20 cellular contexts compared by ENCODE assay signal in the genomic region with DNA sequence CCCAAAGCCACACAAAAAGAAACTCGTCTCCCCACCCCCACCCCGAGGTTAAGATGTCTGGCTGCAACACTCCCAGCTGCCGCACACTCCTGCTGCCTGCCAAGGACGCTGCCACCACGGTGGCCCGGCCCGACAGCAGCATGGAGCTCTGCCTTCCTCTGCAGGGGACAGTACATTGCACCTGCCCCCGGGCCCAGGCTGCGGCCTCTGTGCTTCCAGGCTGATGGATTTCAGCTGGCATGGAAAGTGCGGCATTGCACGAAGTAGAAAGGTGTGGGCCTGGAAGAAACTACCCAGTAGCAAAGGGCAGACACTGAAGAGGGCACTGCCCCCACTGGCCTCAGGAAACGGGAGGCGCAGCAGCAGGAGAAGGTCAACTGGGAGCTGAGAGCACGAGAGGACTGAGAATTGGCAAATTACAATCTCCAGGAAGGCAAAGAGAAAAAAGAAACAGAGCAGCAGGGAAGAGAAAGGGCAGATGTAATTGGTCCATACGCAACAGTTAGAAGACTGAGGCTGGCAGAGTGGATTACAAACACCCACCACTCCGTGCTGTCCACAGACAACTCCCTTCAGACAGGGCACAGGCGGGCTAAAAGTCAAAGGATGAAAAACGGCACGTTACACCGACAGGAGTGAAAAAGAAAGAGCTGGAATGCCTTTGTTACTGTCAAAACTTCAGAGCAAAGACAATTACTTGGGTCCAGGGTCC.
DNase-seq lines count a peak whose midpoint lies in the region; ATAC-seq and TF ChIP-seq lines count a peak whose summit lies in the region.
"Had no signal": no experiment of that assay in that cellular context is flagged by ENCODE, and none has a peak within 500 bp of the region (broad histone marks: within the 10 kb centered on the region; RNA-seq: fewer than 3 reads in every experiment).

No MANE protein-coding gene starts in this region.

- no peak overlapping the region for H3K27ac ChIP-seq in colonic mucosa
- H3K27ac ChIP-seq: esophagus squamous epithelium, KMS-11, left ventricle myocardium inferior, Peyer's patch had no signal

- H3K27me3 ChIP-seq in colonic mucosa: no peaks in the 10 kb centered on the region
- H3K27me3 ChIP-seq: esophagus squamous epithelium, Peyer's patch had no signal

- CTCF ChIA-PET in WTC11 (lab: Charles Lee): interaction anchor here (1.1 to 1.5 kb wide), 3 partner anchors 9 to 295 kb away, joined by 3 to 10 read pairs (median 4); no protein-coding TSS in a partner anchor

- intact Hi-C loops in colonic mucosa (cut with DNase I): no loop called here

- H3K36me3 ChIP-seq in colonic mucosa: peaks cover 9% of the 10 kb centered on the region

- H3K27me3 Mint-ChIP-seq in WTC11 (ENCODE audit: low read depth) (no peaks in the 10 kb centered on the region; the same call in 1 of the 2 replicates), glutamatergic neuron (ENCODE audit: unreplicated experiment) (peaks cover 3% of the 10 kb centered on the region), progenitor cell of endocrine pancreas (no peaks in the 10 kb centered on the region)
- H3K27me3 Mint-ChIP-seq: activated CD4-positive, alpha-beta T cell treated with anti-CD3 and anti-CD28 coated beads for 36 hours; natural killer cell treated with Interleukin-12 subunit alpha and Interleukin-12 subunit beta and Interleukin-15 and Interleukin-18, amount 100 ng/mL, for 72 hours had no signal

- H3K27ac Mint-ChIP-seq in WTC11 (peak overlapping the region; percentile 66), glutamatergic neuron (ENCODE audit: unreplicated experiment) (peak overlapping the region; percentile 39), progenitor cell of endocrine pancreas (peak overlapping the region; percentile 21)
- H3K27ac Mint-ChIP-seq: activated CD4-positive, alpha-beta T cell treated with anti-CD3 and anti-CD28 coated beads for 36 hours; mesothelial cell of epicardium; natural killer cell treated with Interleukin-12 subunit alpha and Interleukin-12 subunit beta and Interleukin-15 and Interleukin-18, amount 100 ng/mL, for 72 hours; T-helper 1 cell treated with Interleukin-12 subunit alpha and Interleukin-12 subunit beta and Interleukin-4 antibody, amounts not matched to agents 30 μg/mL and 1 μg/mL, for 36 hours had no signal

- H3K36me3 Mint-ChIP-seq in WTC11: peaks cover 29% of the 10 kb centered on the region
- H3K36me3 Mint-ChIP-seq in glutamatergic neuron (ENCODE audit: unreplicated experiment): no peaks in the 10 kb centered on the region
- H3K36me3 Mint-ChIP-seq in progenitor cell of endocrine pancreas (ENCODE audit: insufficient read depth): peaks cover 24% of the 10 kb centered on the region

- no peak overlapping the region for H3K9ac ChIP-seq in colonic mucosa (ENCODE audit: low read depth in 2 of 2, low read length in 2 of 2)
- H3K9ac ChIP-seq: KMS-11 had no signal

- TF ChIP-seq CTCF in WTC11 (IDR thresholded peaks at IDR 0.05): no peak
- no peak for TF ChIP-seq CTCF in glutamatergic neuron (IDR thresholded peaks at IDR 0.05; ENCODE audit: partially characterized antibody, unreplicated experiment)
- no peak for TF ChIP-seq CTCF in progenitor cell of endocrine pancreas (IDR thresholded peaks at IDR 0.05; ENCODE audit: unreplicated experiment)
- TF ChIP-seq CTCF in colonic mucosa (IDR thresholded peaks at IDR 0.05): no peak

- ATAC-seq in WTC11: no peak
- ATAC-seq: activated CD4-positive, alpha-beta T cell treated with anti-CD3 and anti-CD28 coated beads for 36 hours had no signal

- H3K4me3 Mint-ChIP-seq in WTC11 (no peak overlapping the region), glutamatergic neuron (ENCODE audit: unreplicated experiment) (no peak overlapping the region), progenitor cell of endocrine pancreas (ENCODE audit: low read depth) (no peak overlapping the region)
- H3K4me3 Mint-ChIP-seq: activated CD4-positive, alpha-beta T cell treated with anti-CD3 and anti-CD28 coated beads for 36 hours; mesothelial cell of epicardium; natural killer cell treated with Interleukin-12 subunit alpha and Interleukin-12 subunit beta and Interleukin-15 and Interleukin-18, amount 100 ng/mL, for 72 hours; T-helper 1 cell treated with Interleukin-12 subunit alpha and Interleukin-12 subunit beta and Interleukin-4 antibody, amounts not matched to agents 30 μg/mL and 1 μg/mL, for 36 hours had no signal

- no peak overlapping the region for H3K4me3 ChIP-seq in colonic mucosa
- H3K4me3 ChIP-seq: esophagus squamous epithelium, left ventricle myocardium inferior, Peyer's patch had no signal

- H3K4me1 ChIP-seq in colonic mucosa: no peaks in the 10 kb centered on the region
- H3K4me1 ChIP-seq: Peyer's patch had no signal

- POLR2A ChIA-PET in WTC11 (lab: Charles Lee): no interaction called here

- peak; percentile 38 for DNase-seq in activated CD8-positive, alpha-beta memory T cell treated with anti-CD3 and anti-CD28 coated beads, Interleukin-2, amount 50 U/mL, for 48 hours
- no peak for DNase-seq in activated CD8-positive, alpha-beta memory T cell treated with anti-CD3 and anti-CD28 coated beads, Interleukin-2, amount 50 U/mL, for 4 hours
- DNase-seq in WTC11 (ENCODE audit: low spot score) (no peak), glutamatergic neuron (no peak), progenitor cell of endocrine pancreas (ENCODE audit: low spot score, unreplicated experiment) (no peak), colonic mucosa (no peak), NCI-H2029 treated with DMSO at 0.1 percent for 48 hours (lab: John Stamatoyannopoulos, UW) (no peak), NCI-H2107 (lab: John Stamatoyannopoulos, UW) (no peak)
- DNase-seq: activated CD4-positive, alpha-beta T cell treated with anti-CD3 and anti-CD28 coated beads for 36 hours; DMS79 treated with DMSO at 0.1 percent for 48 hours; esophagus squamous epithelium; left ventricle myocardium inferior; NCI-H1436 treated with DMSO at 0.1 percent for 48 hours; NCI-H524 treated with DMSO at 0.1 percent for 48 hours; Peyer's patch; trophoblast cell had no signal

- no peaks in the 10 kb centered on the region for H3K4me1 Mint-ChIP-seq in WTC11
- peaks cover 10% of the 10 kb centered on the region for H3K4me1 Mint-ChIP-seq in glutamatergic neuron (ENCODE audit: low read depth, unreplicated experiment)
- H3K4me1 Mint-ChIP-seq in progenitor cell of endocrine pancreas (ENCODE audit: low read depth): no peaks in the 10 kb centered on the region
- H3K4me1 Mint-ChIP-seq: activated CD4-positive, alpha-beta T cell treated with anti-CD3 and anti-CD28 coated beads for 36 hours; mesothelial cell of epicardium had no signal

- H3K9me3 Mint-ChIP-seq in WTC11 (no peaks in the 10 kb centered on the region), glutamatergic neuron (ENCODE audit: unreplicated experiment) (peaks cover 6% of the 10 kb centered on the region), progenitor cell of endocrine pancreas (ENCODE audit: low read depth) (peaks cover 1% of the 10 kb centered on the region)
- H3K9me3 Mint-ChIP-seq: natural killer cell treated with Interleukin-12 subunit alpha and Interleukin-12 subunit beta and Interleukin-15 and Interleukin-18, amount 100 ng/mL, for 72 hours; T-helper 1 cell treated with Interleukin-12 subunit alpha and Interleukin-12 subunit beta and Interleukin-4 antibody, amounts not matched to agents 30 μg/mL and 1 μg/mL, for 36 hours had no signal

- H3K9me3 ChIP-seq in colonic mucosa: no peaks in the 10 kb centered on the region
- H3K9me3 ChIP-seq: esophagus squamous epithelium, left ventricle myocardium inferior, Peyer's patch had no signal

TF ChIP-seq in WTC11, 78 proteins besides CTCF, POLR2A, EP300 and RAD21 (continues in another document):
- TF ChIP-seq ZNF138 (CRISPR knock-in tag; conservative IDR thresholded peaks at IDR 0.05): no peak
- TF ChIP-seq ZNF396 (CRISPR knock-in tag; IDR thresholded peaks at IDR 0.05; ENCODE audit: borderline replicate concordance): no peak
- TF ChIP-seq OVOL2 (CRISPR knock-in tag; IDR thresholded peaks at IDR 0.05; ENCODE audit: borderline replicate concordance): no peak
- no peak for TF ChIP-seq FOXJ3 (CRISPR knock-in tag; IDR thresholded peaks at IDR 0.05; ENCODE audit: borderline replicate concordance)
- TF ChIP-seq, protein P1, sequence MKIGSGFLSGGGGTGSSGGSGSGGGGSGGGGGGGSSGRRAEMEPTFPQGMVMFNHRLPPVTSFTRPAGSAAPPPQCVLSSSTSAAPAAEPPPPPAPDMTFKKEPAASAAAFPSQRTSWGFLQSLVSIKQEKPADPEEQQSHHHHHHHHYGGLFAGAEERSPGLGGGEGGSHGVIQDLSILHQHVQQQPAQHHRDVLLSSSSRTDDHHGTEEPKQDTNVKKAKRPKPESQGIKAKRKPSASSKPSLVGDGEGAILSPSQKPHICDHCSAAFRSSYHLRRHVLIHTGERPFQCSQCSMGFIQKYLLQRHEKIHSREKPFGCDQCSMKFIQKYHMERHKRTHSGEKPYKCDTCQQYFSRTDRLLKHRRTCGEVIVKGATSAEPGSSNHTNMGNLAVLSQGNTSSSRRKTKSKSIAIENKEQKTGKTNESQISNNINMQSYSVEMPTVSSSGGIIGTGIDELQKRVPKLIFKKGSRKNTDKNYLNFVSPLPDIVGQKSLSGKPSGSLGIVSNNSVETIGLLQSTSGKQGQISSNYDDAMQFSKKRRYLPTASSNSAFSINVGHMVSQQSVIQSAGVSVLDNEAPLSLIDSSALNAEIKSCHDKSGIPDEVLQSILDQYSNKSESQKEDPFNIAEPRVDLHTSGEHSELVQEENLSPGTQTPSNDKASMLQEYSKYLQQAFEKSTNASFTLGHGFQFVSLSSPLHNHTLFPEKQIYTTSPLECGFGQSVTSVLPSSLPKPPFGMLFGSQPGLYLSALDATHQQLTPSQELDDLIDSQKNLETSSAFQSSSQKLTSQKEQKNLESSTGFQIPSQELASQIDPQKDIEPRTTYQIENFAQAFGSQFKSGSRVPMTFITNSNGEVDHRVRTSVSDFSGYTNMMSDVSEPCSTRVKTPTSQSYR (CRISPR knock-in tag; IDR thresholded peaks at IDR 0.05): no peak
